Comparison of ENCODE assay signal across 1 cellular context in genomic region chr5:15116996-15117395, GRCh38.
TF ChIP-seq lines count a peak whose summit lies in the region.

No MANE protein-coding gene starts in this region.

TF ChIP-seq in IMR-90, 13 proteins besides CTCF, POLR2A, EP300 and RAD21 (continued from another document):
- TF ChIP-seq, protein P1, sequence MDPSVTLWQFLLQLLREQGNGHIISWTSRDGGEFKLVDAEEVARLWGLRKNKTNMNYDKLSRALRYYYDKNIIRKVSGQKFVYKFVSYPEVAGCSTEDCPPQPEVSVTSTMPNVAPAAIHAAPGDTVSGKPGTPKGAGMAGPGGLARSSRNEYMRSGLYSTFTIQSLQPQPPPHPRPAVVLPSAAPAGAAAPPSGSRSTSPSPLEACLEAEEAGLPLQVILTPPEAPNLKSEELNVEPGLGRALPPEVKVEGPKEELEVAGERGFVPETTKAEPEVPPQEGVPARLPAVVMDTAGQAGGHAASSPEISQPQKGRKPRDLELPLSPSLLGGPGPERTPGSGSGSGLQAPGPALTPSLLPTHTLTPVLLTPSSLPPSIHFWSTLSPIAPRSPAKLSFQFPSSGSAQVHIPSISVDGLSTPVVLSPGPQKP (IDR thresholded peaks at IDR 0.05; ENCODE audit: borderline replicate concordance, low read depth, low read length), result no peak
- TF ChIP-seq BHLHE40 (IDR thresholded peaks at IDR 0.05; ENCODE audit: low read depth, low read length), result no peak
- no peak for TF ChIP-seq MAFK (IDR thresholded peaks at IDR 0.05; ENCODE audit: low read depth, low read length)
- no peak for TF ChIP-seq MAZ (IDR thresholded peaks at IDR 0.05; ENCODE audit: borderline replicate concordance, low read depth, low read length)
- TF ChIP-seq MXI1 (IDR thresholded peaks at IDR 0.05; ENCODE audit: borderline replicate concordance, low read depth, low read length), result no peak
